8 cellular contexts compared by ENCODE assay signal in genomic region chr3:179149951-179150350, GRCh38. TPM values are rescaled to one million over a fixed set of nuclear protein-coding genes. Genes with fewer than 3 reads are reported as not detected.
DNase-seq lines count a peak whose midpoint lies in the region; ATAC-seq and TF ChIP-seq lines count a peak whose summit lies in the region.

No MANE protein-coding gene starts in this region.

- peak overlapping the region; percentile 96 to 98 (median 98) for H3K4me3 Mint-ChIP-seq in nephron

- H3K4me3 ChIP-seq in BJ (ENCODE audit: low read depth, low read length) = peak overlapping the region; percentile 92
- peak overlapping the region; percentile 90 for H3K4me3 ChIP-seq in MG63
- peak overlapping the region; percentile 61 to 99 (median 93) for H3K4me3 ChIP-seq in dorsolateral prefrontal cortex

- no peak for TF ChIP-seq CTCF in BJ (IDR thresholded peaks at IDR 0.05; ENCODE audit: insufficient read depth, low read depth, low read length)
- no peak for TF ChIP-seq CTCF in dorsolateral prefrontal cortex (IDR thresholded peaks at IDR 0.05 in 54 of 56, conservative IDR thresholded peaks at IDR 0.05 in 2 of 56; ENCODE audit: low read depth in 1 of 56, partially characterized antibody in 56 of 56)
- no peak for TF ChIP-seq CTCF in nephron (IDR thresholded peaks at IDR 0.05; ENCODE audit: unreplicated experiment in 3 of 3)
- no peak for TF ChIP-seq CTCF in RWPE1 (conservative IDR thresholded peaks at IDR 0.05; ENCODE audit: low read depth)

- no peaks in the 10 kb centered on the region for H3K9me3 Mint-ChIP-seq in nephron

- H3K36me3 ChIP-seq in BJ (ENCODE audit: control insufficient read depth, insufficient read depth, low read length) (0 out of 2 replicates have a peak, but pooled peaks cover 1% of the 10 kb centered on the region), MG63 (no peaks in the 10 kb centered on the region)

- peak overlapping the region; percentile 91 to 98 (median 97) for H3K27ac Mint-ChIP-seq in nephron

- CTCF ChIA-PET in BJ (lab: Yijun Ruan, JAX) = interaction anchor here (1.6 to 3.8 kb wide), 3 partner anchors 10 to 170 kb away, joined by 4 to 28 read pairs (median 5); no protein-coding TSS in a partner anchor
- CTCF ChIA-PET in RWPE1 (lab: Yijun Ruan, JAX) = interaction anchor here (1.7 kb wide), 1 partner anchor 166 kb away, joined by 4 read pairs; no protein-coding TSS in a partner anchor

- no peaks in the 10 kb centered on the region for H3K27me3 Mint-ChIP-seq in nephron (ENCODE audit: low read depth)

- POLR2A ChIA-PET in BJ (lab: Charles Lee) = no interaction called here
- POLR2A ChIA-PET in RWPE1 (lab: Yijun Ruan, JAX; ENCODE audit: low non-redundant PET) = no interaction called here

- H3K27ac ChIP-seq in dorsolateral prefrontal cortex (peak overlapping the region in 18 of 59 donors; percentile 92 to 99 (median 97)), RWPE1 (no peak overlapping the region)

- H3K9me3 ChIP-seq in MG63 = no peaks in the 10 kb centered on the region

- no peaks in the 10 kb centered on the region for H3K36me3 Mint-ChIP-seq in nephron (ENCODE audit: low read depth)

- H3K4me1 Mint-ChIP-seq in nephron = peaks cover 27% of the 10 kb centered on the region

- ATAC-seq in HG03565 (IDR thresholded peaks at IDR 0.05; ENCODE audit: unreplicated experiment) = no peak
- no peak for ATAC-seq in GM18520 (IDR thresholded peaks at IDR 0.05; ENCODE audit: unreplicated experiment)

- H3K27me3 ChIP-seq in BJ (ENCODE audit: control insufficient read depth, insufficient read depth, low read length) = no peaks in the 10 kb centered on the region
- no peaks in the 10 kb centered on the region for H3K27me3 ChIP-seq in MG63
- no peaks in the 10 kb centered on the region for H3K27me3 ChIP-seq in dorsolateral prefrontal cortex

- intact Hi-C loops in dorsolateral prefrontal cortex (cut with DNase I) = loop anchor here (2.0 to 10.0 kb wide), 6 partner anchors 75 to 412 kb away; partner anchors contain the start of genes ZNF639 (in 2 of the 2), ACTL6A (in 1 of the 2) and ZMAT3 (in 1 of the 2)

- DNase-seq in BJ (ENCODE audit: low read depth) (no peak), MG63 (no peak), dorsolateral prefrontal cortex (no peak), RWPE1 (ENCODE audit: low spot score) (no peak)
- DNase-seq in stimulated activated CD4-positive, alpha-beta T cell treated with anti-CD3 and anti-CD28 coated beads, Interleukin-12 subunit alpha, Interleukin-12 subunit beta, amount 100 ng/mL, for 4 hours = no peak

RNA-seq across cellular contexts. Expression of gene PIK3CA, which starts 1.8 kb away (rescaled TPM):
- 5.5 and 13.2 TPM in 2 replicates for polyA plus RNA-seq in BJ (2011; rRNA removed)
- 9.5 and 10.8 TPM in 2 replicates for polyA minus RNA-seq in BJ (2011; rRNA and poly(A)+ RNA removed)
- total RNA-seq in MG63 (2014; rRNA removed; shearing (Covaris generic); ENCODE audit: low replicate concordance) = 17.9 TPM in 2 replicates
- 10 to 100 TPM; 25.8 to 58.1 (median 42.6) TPM for total RNA-seq in dorsolateral prefrontal cortex
